14 cellular contexts compared by ENCODE assay signal in genomic region chr7:135102372-135102771, GRCh38. TPM values are rescaled to one million over a fixed set of nuclear protein-coding genes. Genes with fewer than 3 reads are reported as not detected.
DNase-seq lines count a peak whose midpoint lies in the region; ATAC-seq and TF ChIP-seq lines count a peak whose summit lies in the region.
"Had no signal": no experiment of that assay in that cellular context is flagged by ENCODE, and none has a peak within 500 bp of the region (broad histone marks: within the 10 kb centered on the region; RNA-seq: fewer than 3 reads in every experiment).

No MANE protein-coding gene starts in this region.

- H3K4me3 Mint-ChIP-seq in GM23338, result no peak overlapping the region
- H3K4me3 Mint-ChIP-seq: nephron had no signal

- H3K27ac Mint-ChIP-seq in GM23338, result no peak overlapping the region
- H3K27ac Mint-ChIP-seq: nephron had no signal

- H2AFZ ChIP-seq in GM23338, result no peak overlapping the region

- no peaks in the 10 kb centered on the region for H3K36me3 Mint-ChIP-seq in GM23338 (ENCODE audit: low read depth)

- in situ Hi-C loops in GM13976 (cut with MboI; ENCODE audit: low sequenced_read_pairs, unreplicated experiment), result no loop called here

- intact Hi-C loops in spleen (cut with DNase I; ENCODE audit: low total_unique reads), result no loop called here

- ATAC-seq in GM19025 (IDR thresholded peaks at IDR 0.05; ENCODE audit: low read depth, unreplicated experiment) (peak; percentile 95), GM21825 (IDR thresholded peaks at IDR 0.05; ENCODE audit: unreplicated experiment) (peak; percentile 96), HG03196 (IDR thresholded peaks at IDR 0.05; ENCODE audit: unreplicated experiment) (peak; percentile 89), GM23338 (no peak)

- no peaks in the 10 kb centered on the region for H4K20me1 ChIP-seq in GM23338 (replicated peaks; ENCODE audit: insufficient read depth)

- H3K27me3 ChIP-seq in GM23338 (ENCODE audit: insufficient read depth) (no peaks in the 10 kb centered on the region), spleen (replicated peaks in 1 of 7) (no peaks in the 10 kb centered on the region)

- H3K27ac ChIP-seq in GM23338 (ENCODE audit: low read depth), result no peak overlapping the region
- no peak overlapping the region for H3K27ac ChIP-seq in spleen

- no peak overlapping the region for H3K4me2 ChIP-seq in GM23338

- DNase-seq in GM13976 (ENCODE audit: low spot score) (peak; percentile 28), GM23338 (ENCODE audit: low spot score) (no peak), NCI-H2081 treated with DMSO at 0.1 percent for 48 hours (lab: John Stamatoyannopoulos, UW) (no peak), spleen (no peak), RPMI8226 (no peak)
- DNase-seq: anterior cingulate cortex, DMS53, MV-4-11, NCI-H2227 treated with DMSO at 0.1 percent for 48 hours, small intestine had no signal

- H3K27me3 Mint-ChIP-seq in GM23338 (ENCODE audit: insufficient read depth, low read depth, poor library complexity), result peaks cover 2% of the 10 kb centered on the region

- no peaks in the 10 kb centered on the region for H3F3A ChIP-seq in GM23338 (replicated peaks; ENCODE audit: low read depth)

- H3K36me3 ChIP-seq in GM23338 (ENCODE audit: insufficient read depth), result no peaks in the 10 kb centered on the region
- H3K36me3 ChIP-seq in spleen, result no peaks in the 10 kb centered on the region

- no peak for TF ChIP-seq POLR2A in spleen (IDR thresholded peaks at IDR 0.05)

- peaks cover 3% of the 10 kb centered on the region; the same call in 2 of the 3 replicates for H3K4me1 Mint-ChIP-seq in GM23338
- H3K4me1 Mint-ChIP-seq: nephron had no signal

- H3K4me1 ChIP-seq in GM23338 (ENCODE audit: insufficient read depth) (no peaks in the 10 kb centered on the region), spleen (no peaks in the 10 kb centered on the region)

- TF ChIP-seq CTCF in GM13976 (IDR thresholded peaks at IDR 0.05; ENCODE audit: borderline replicate concordance, control extremely low read depth, extremely low read depth, insufficient read depth, missing control alignments) (no peak), GM23338 (conservative IDR thresholded peaks at IDR 0.05; ENCODE audit: low read depth in 2 of 2) (no peak), spleen (IDR thresholded peaks at IDR 0.05 in 8 of 11, conservative IDR thresholded peaks at IDR 0.05 in 3 of 11) (no peak)

- peaks cover 0 to 12% (median 0%) of the 10 kb centered on the region in 8 donors for H3K9me3 ChIP-seq in spleen

- H3K9me2 ChIP-seq in GM23338 (ENCODE audit: insufficient read depth), result no peaks in the 10 kb centered on the region

- no peaks in the 10 kb centered on the region for H3K79me2 ChIP-seq in GM23338 (replicated peaks; ENCODE audit: insufficient read depth)

- H3K9me3 Mint-ChIP-seq in GM23338, result no peaks in the 10 kb centered on the region

- H3K4me3 ChIP-seq in GM23338, result no peak overlapping the region
- no peak overlapping the region for H3K4me3 ChIP-seq in spleen

TF ChIP-seq in GM23338, 12 proteins besides CTCF, POLR2A, EP300 and RAD21 (continues in another document):
- TF ChIP-seq ETS1 (IDR thresholded peaks at IDR 0.05), result no peak
- TF ChIP-seq POLR2AphosphoS5 (IDR thresholded peaks at IDR 0.05; ENCODE audit: low read depth), result no peak
- TF ChIP-seq EZH2phosphoT487 (IDR thresholded peaks at IDR 0.05; ENCODE audit: unreplicated experiment), result no peak
- TF ChIP-seq STAT1 (IDR thresholded peaks at IDR 0.05; ENCODE audit: unreplicated experiment), result no peak
- no peak for TF ChIP-seq JUNB (IDR thresholded peaks at IDR 0.05; ENCODE audit: unreplicated experiment)
- no peak for TF ChIP-seq ZNF114 (CRISPR knock-in tag; IDR thresholded peaks at IDR 0.05)
- no peak for TF ChIP-seq EZH2 (IDR thresholded peaks at IDR 0.05; ENCODE audit: low read depth, unreplicated experiment)
- TF ChIP-seq, protein P1, sequence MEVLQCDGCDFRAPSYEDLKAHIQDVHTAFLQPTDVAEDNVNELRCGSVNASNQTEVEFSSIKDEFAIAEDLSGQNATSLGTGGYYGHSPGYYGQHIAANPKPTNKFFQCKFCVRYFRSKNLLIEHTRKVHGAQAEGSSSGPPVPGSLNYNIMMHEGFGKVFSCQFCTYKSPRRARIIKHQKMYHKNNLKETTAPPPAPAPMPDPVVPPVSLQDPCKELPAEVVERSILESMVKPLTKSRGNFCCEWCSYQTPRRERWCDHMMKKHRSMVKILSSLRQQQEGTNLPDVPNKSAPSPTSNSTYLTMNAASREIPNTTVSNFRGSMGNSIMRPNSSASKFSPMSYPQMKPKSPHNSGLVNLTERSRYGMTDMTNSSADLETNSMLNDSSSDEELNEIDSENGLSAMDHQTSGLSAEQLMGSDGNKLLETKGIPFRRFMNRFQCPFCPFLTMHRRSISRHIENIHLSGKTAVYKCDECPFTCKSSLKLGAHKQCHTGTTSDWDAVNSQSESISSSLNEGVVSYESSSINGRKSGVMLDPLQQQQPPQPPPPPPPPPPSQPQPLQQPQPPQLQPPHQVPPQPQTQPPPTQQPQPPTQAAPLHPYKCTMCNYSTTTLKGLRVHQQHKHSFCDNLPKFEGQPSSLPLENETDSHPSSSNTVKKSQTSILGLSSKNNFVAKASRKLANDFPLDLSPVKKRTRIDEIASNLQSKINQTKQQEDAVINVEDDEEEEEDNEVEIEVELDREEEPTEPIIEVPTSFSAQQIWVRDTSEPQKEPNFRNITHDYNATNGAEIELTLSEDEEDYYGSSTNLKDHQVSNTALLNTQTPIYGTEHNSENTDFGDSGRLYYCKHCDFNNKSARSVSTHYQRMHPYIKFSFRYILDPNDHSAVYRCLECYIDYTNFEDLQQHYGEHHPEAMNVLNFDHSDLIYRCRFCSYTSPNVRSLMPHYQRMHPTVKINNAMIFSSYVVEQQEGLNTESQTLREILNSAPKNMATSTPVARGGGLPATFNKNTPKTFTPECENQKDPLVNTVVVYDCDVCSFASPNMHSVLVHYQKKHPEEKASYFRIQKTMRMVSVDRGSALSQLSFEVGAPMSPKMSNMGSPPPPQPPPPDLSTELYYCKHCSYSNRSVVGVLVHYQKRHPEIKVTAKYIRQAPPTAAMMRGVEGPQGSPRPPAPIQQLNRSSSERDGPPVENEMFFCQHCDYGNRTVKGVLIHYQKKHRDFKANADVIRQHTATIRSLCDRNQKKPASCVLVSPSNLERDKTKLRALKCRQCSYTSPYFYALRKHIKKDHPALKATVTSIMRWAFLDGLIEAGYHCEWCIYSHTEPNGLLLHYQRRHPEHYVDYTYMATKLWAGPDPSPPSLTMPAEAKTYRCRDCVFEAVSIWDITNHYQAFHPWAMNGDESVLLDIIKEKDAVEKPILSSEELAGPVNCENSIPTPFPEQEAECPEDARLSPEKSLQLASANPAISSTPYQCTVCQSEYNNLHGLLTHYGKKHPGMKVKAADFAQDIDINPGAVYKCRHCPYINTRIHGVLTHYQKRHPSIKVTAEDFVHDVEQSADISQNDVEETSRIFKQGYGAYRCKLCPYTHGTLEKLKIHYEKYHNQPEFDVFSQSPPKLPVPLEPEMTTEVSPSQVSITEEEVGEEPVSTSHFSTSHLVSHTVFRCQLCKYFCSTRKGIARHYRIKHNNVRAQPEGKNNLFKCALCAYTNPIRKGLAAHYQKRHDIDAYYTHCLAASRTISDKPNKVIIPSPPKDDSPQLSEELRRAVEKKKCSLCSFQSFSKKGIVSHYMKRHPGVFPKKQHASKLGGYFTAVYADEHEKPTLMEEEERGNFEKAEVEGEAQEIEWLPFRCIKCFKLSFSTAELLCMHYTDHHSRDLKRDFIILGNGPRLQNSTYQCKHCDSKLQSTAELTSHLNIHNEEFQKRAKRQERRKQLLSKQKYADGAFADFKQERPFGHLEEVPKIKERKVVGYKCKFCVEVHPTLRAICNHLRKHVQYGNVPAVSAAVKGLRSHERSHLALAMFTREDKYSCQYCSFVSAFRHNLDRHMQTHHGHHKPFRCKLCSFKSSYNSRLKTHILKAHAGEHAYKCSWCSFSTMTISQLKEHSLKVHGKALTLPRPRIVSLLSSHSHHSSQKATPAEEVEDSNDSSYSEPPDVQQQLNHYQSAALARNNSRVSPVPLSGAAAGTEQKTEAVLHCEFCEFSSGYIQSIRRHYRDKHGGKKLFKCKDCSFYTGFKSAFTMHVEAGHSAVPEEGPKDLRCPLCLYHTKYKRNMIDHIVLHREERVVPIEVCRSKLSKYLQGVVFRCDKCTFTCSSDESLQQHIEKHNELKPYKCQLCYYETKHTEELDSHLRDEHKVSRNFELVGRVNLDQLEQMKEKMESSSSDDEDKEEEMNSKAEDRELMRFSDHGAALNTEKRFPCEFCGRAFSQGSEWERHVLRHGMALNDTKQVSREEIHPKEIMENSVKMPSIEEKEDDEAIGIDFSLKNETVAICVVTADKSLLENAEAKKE (CRISPR knock-in tag; IDR thresholded peaks at IDR 0.05), result no peak
- TF ChIP-seq CREB1 (CRISPR knock-in tag; IDR thresholded peaks at IDR 0.05; ENCODE audit: low read depth), result no peak
- no peak for TF ChIP-seq ZNF331 (CRISPR knock-in tag; IDR thresholded peaks at IDR 0.05; ENCODE audit: low read depth)
- no peak for TF ChIP-seq NANOG (IDR thresholded peaks at IDR 0.05; ENCODE audit: borderline replicate concordance)

RNA-seq across cellular contexts. Expression of gene TMEM140, which starts 45.5 kb away (rescaled TPM):
- total RNA-seq in GM23338 (2014; rRNA removed; shearing (Covaris generic)), result not detected in 2 replicates
- polyA plus RNA-seq in GM23338 (2016; fragmentation: Nextera tagmentation; extraction: Ambion mirVana), result 1.3 and 2.7 TPM in 2 replicates
- total RNA-seq in spleen, result 10 to 100 TPM; 40.3 to 76.1 (median 45.4) TPM
- polyA plus RNA-seq in spleen, result 10 to 100 TPM in 2 of 3 donors, 1 to 10 TPM in 1; 7.0 to 16.6 (median 16.3) TPM

Comparison
In these comparisons a context has a peak if more than half of its experiments do, and no peak if none do; other contexts are left out.
1. RNA of gene TMEM140, which starts 45.5 kb away (total RNA-seq): 40.3 to 76.1 TPM in spleen; not detected in GM23338; every median in the first group is over 10 times any median in the second.